1 cellular context compared by ENCODE assay signal in the genomic region with DNA sequence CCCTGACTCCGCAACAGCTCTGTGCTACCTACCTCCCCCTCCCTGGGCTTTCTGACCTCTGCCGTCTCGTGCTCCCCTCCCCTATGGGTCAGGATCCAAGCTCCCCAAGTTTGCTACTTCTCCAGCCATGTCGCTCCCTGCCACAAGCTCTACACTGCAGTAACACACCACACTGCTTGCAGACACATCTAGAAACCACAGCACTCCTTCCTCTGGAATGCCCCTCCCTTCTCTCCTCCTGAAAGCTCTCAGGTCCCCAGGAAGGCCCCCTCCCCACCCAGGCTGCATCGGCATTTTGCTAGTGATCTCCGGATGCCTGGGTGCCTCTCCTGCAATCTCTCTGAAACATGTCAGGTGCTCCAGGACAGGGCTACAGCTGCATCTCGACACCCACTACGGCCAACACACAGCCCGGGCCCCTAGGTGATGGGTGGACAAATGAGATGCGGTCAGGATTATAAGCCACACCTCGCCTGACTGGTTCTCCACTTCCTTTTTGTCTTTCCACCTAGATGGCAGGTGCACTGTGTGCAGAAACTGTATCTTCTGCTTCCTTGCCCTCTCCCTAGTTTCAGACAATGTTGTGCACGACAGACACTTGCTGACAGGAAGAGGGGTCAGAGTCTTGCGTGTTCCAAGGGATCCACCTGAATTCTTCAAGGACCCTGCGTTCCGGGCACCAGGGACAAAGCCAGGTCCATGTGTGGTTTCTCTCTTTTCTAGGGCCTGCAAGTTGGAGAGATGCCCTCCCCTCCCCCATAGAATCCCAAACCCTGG.
TF ChIP-seq lines count a peak whose summit lies in the region.

No MANE protein-coding gene starts in this region.

TF ChIP-seq in HEK293, 187 proteins besides CTCF, POLR2A, EP300 and RAD21 (continued from another document):
- TF ChIP-seq, protein P1, sequence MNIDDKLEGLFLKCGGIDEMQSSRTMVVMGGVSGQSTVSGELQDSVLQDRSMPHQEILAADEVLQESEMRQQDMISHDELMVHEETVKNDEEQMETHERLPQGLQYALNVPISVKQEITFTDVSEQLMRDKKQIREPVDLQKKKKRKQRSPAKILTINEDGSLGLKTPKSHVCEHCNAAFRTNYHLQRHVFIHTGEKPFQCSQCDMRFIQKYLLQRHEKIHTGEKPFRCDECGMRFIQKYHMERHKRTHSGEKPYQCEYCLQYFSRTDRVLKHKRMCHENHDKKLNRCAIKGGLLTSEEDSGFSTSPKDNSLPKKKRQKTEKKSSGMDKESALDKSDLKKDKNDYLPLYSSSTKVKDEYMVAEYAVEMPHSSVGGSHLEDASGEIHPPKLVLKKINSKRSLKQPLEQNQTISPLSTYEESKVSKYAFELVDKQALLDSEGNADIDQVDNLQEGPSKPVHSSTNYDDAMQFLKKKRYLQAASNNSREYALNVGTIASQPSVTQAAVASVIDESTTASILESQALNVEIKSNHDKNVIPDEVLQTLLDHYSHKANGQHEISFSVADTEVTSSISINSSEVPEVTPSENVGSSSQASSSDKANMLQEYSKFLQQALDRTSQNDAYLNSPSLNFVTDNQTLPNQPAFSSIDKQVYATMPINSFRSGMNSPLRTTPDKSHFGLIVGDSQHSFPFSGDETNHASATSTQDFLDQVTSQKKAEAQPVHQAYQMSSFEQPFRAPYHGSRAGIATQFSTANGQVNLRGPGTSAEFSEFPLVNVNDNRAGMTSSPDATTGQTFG (tag by site-specific recombination; IDR thresholded peaks at IDR 0.05; ENCODE audit: borderline replicate concordance), result no peak
- 0 out of 2 replicates have a peak, but pooled peaks have one; percentile 14 for TF ChIP-seq PRDM10 (tag by site-specific recombination; IDR thresholded peaks at IDR 0.05)
- no peak for TF ChIP-seq ZNF830 (tag by site-specific recombination; IDR thresholded peaks at IDR 0.05; ENCODE audit: low read depth)
